In genomic region chr5:1801061-1801953, GRCh38 we compare ENCODE assay signal across 8 cellular contexts. TPM values are rescaled to one million over a fixed set of nuclear protein-coding genes. Genes with fewer than 3 reads are reported as not detected.
A peak's percentile ranks its signal among the peaks of the same experiment; 100 is the strongest.
DNase-seq lines count a peak whose midpoint lies in the region; ATAC-seq and TF ChIP-seq lines count a peak whose summit lies in the region.

Gene NDUFS6 (plus strand): TSS chr5:1801407. CDS start chr5:1801418, 11 bp downstream.

- peak within 1 kb of the TSS; percentile 97 for H3K27ac Mint-ChIP-seq in activated CD4-positive, alpha-beta T cell treated with anti-CD3 and anti-CD28 coated beads for 36 hours

- H3K27ac ChIP-seq in AG04450 (ENCODE audit: low read depth, low read length) (peak within 1 kb of the TSS; percentile 80), colonic mucosa (peak within 1 kb of the TSS; percentile 80)

- CTCF ChIA-PET in AG04450 (lab: Charles Lee): interaction anchor here (1.6 to 3.9 kb wide), 3 partner anchors 10 to 38 kb away, joined by 3 to 23 read pairs (median 14); no protein-coding TSS in a partner anchor
- CTCF ChIA-PET in activated CD4-positive, alpha-beta T cell treated with anti-CD3 and anti-CD28 coated beads for 36 hours (lab: Charles Lee): interaction anchor here (1.6 to 2.1 kb wide), 2 partner anchors 8 to 19 kb away, joined by 4 to 10 read pairs; no protein-coding TSS in a partner anchor

- H3K4me3 ChIP-seq in AG04450 (ENCODE audit: low read depth, low read length) (peak within 1 kb of the TSS; percentile 87), colonic mucosa (peak within 1 kb of the TSS; percentile 81)

- peak within 1 kb of the TSS; percentile 82 to 89 for H3K9ac ChIP-seq in colonic mucosa (ENCODE audit: low read depth in 2 of 2, low read length in 2 of 2)

- peaks cover 4% of the 10 kb centered on the region for H3K4me1 ChIP-seq in colonic mucosa

- H3K27me3 ChIP-seq in AG04450 (ENCODE audit: control insufficient read depth, insufficient read depth, low read length) (no peaks in the 10 kb centered on the region), colonic mucosa (no peaks in the 10 kb centered on the region)

- H3K9me3 Mint-ChIP-seq in activated CD4-positive, alpha-beta T cell treated with anti-CD3 and anti-CD28 coated beads for 36 hours (ENCODE audit: low read depth): no peaks in the 10 kb centered on the region

- ATAC-seq in GM18873 (IDR thresholded peaks at IDR 0.05; ENCODE audit: low FRiP score, unreplicated experiment): peak; percentile 45
- ATAC-seq in HG03135 (IDR thresholded peaks at IDR 0.05; ENCODE audit: unreplicated experiment): peak; percentile 56
- peak; percentile 67 for ATAC-seq in activated CD4-positive, alpha-beta T cell treated with anti-CD3 and anti-CD28 coated beads for 36 hours
- peak; percentile 76 for ATAC-seq in left colon

- POLR2A ChIA-PET in AG04450 (lab: Yijun Ruan, JAX): no interaction called here
- POLR2A ChIA-PET in activated CD4-positive, alpha-beta T cell treated with anti-CD3 and anti-CD28 coated beads for 36 hours (lab: Charles Lee): no interaction called here

- peaks cover 50% of the 10 kb centered on the region for H3K4me1 Mint-ChIP-seq in activated CD4-positive, alpha-beta T cell treated with anti-CD3 and anti-CD28 coated beads for 36 hours

- DNase-seq in AG04450 (ENCODE audit: low read depth, low spot score): no peak
- DNase-seq in NCI-H345 treated with DMSO at 0.1 percent for 48 hours (lab: John Stamatoyannopoulos, UW; ENCODE audit: unreplicated experiment): peak; percentile 79
- peak; percentile 90 for DNase-seq in activated CD4-positive, alpha-beta T cell treated with anti-CD3 and anti-CD28 coated beads for 36 hours
- peak; percentile 85 for DNase-seq in colonic mucosa
- peak; percentile 76 to 89 for DNase-seq in left colon
- peak; percentile 70 to 73 for DNase-seq in stimulated activated CD4-positive, alpha-beta T cell treated with anti-CD3 and anti-CD28 coated beads, Interleukin-1b, Interleukin-23, amount 100 ng/mL, for 4 hours (ENCODE audit: low read depth in 2 of 2)

- intact Hi-C loops in activated CD4-positive, alpha-beta T cell treated with anti-CD3 and anti-CD28 coated beads for 36 hours (cut with DNase I, micrococcal nuclease): loop anchor here in 1 of 2 experiments (5.0 kb wide), 1 partner anchor 1584 kb away; the partner anchor contains the start of genes CCDC127 and SDHA
- intact Hi-C loops in colonic mucosa (cut with DNase I) (no loop called here), left colon (cut with DNase I, micrococcal nuclease) (no loop called here)

- H3K9me3 ChIP-seq in AG04450 (ENCODE audit: control insufficient read depth, insufficient read depth, low read length) (peaks cover 3% of the 10 kb centered on the region; the same call in 1 of the 2 replicates), colonic mucosa (no peaks in the 10 kb centered on the region)

- TF ChIP-seq CTCF in AG04450 (IDR thresholded peaks at IDR 0.05; ENCODE audit: low read depth, low read length) (no peak; the same call in 1 of the 2 replicates), colonic mucosa (IDR thresholded peaks at IDR 0.05) (no peak)

- H3K36me3 Mint-ChIP-seq in activated CD4-positive, alpha-beta T cell treated with anti-CD3 and anti-CD28 coated beads for 36 hours (ENCODE audit: low read depth): peaks cover 62% of the 10 kb centered on the region

- H3K4me3 Mint-ChIP-seq in activated CD4-positive, alpha-beta T cell treated with anti-CD3 and anti-CD28 coated beads for 36 hours: peak within 1 kb of the TSS; percentile 94

- H3K36me3 ChIP-seq in colonic mucosa: peaks cover 6% of the 10 kb centered on the region

- no peaks in the 10 kb centered on the region for H3K27me3 Mint-ChIP-seq in activated CD4-positive, alpha-beta T cell treated with anti-CD3 and anti-CD28 coated beads for 36 hours

RNA-seq across cellular contexts. Expression of gene NDUFS6, which starts in this region (rescaled TPM):
- 34.4 and 51.8 TPM in 2 replicates for polyA plus RNA-seq in AG04450 (2011; rRNA removed)
- 24.8 and 26.5 TPM in 2 replicates for polyA minus RNA-seq in AG04450 (2011; rRNA and poly(A)+ RNA removed)
- total RNA-seq in activated CD4-positive, alpha-beta T cell treated with anti-CD3 and anti-CD28 coated beads for 36 hours: 10 to 100 TPM; 18.8 to 37.1 TPM
- total RNA-seq in colonic mucosa (10 to 100 TPM; 43.2 to 70.7 TPM), left colon (10 to 100 TPM; 31.8 to 50.4 TPM)
